ENCODE assay signal across 13 cellular contexts in genomic region chr7:27606270-27607209, GRCh38. TPM values are rescaled to one million over a fixed set of nuclear protein-coding genes. Genes with fewer than 3 reads are reported as not detected.
A peak's percentile ranks its signal among the peaks of the same experiment; 100 is the strongest.
DNase-seq lines count a peak whose midpoint lies in the region; ATAC-seq and TF ChIP-seq lines count a peak whose summit lies in the region.
"Had no signal": no experiment of that assay in that cellular context is flagged by ENCODE, and none has a peak within 500 bp of the region (broad histone marks: within the 10 kb centered on the region; RNA-seq: fewer than 3 reads in every experiment).

No MANE protein-coding gene starts in this region.

- peaks cover 12% of the 10 kb centered on the region in 2 experiments; a peak in 3 of 4 replicates for H3K4me1 ChIP-seq in SK-N-SH (ENCODE audit: control insufficient read depth in 1 of 2, insufficient read depth in 2 of 2, low read depth in 1 of 2, low read length in 1 of 2)
- H3K4me1 ChIP-seq in stomach, result peaks cover 0 to 6% (median 1%) of the 10 kb centered on the region in 4 donors
- H3K4me1 ChIP-seq: BLaER1 had no signal

- H2AFZ ChIP-seq in SK-N-SH (ENCODE audit: low read depth), result no peak overlapping the region

- TF ChIP-seq POLR2A in stomach (IDR thresholded peaks at IDR 0.05), result no peak

- peak overlapping the region; percentile 23; the same call in 1 of the 2 replicates for H3K9ac ChIP-seq in SK-N-SH
- H3K9ac ChIP-seq: BLaER1 had no signal

- no peaks in the 10 kb centered on the region for H4K20me1 ChIP-seq in SK-N-SH (ENCODE audit: insufficient read depth)
- H4K20me1 ChIP-seq: BLaER1 had no signal

- CTCF ChIA-PET in SK-N-SH (lab: Yijun Ruan, JAX), result interaction anchor here (0.6 to 4.2 kb wide), 28 partner anchors 9 to 1733 kb away, joined by 3 to 23 read pairs (median 4); no protein-coding TSS in a partner anchor

- H3K27ac ChIP-seq in SK-N-SH (ENCODE audit: low read depth in 2 of 2, low read length in 1 of 2) (peak overlapping the region; percentile 62 to 84), stomach (no peak overlapping the region)
- H3K27ac ChIP-seq: BLaER1, thyroid gland had no signal

- H3K4me3 ChIP-seq in SK-N-SH (ENCODE audit: low read depth in 2 of 2, low read length in 1 of 2) (peak overlapping the region in 1 of 2 experiments; percentile 1; a peak in 1 of 4 replicates), stomach (no peak overlapping the region)
- H3K4me3 ChIP-seq: BLaER1, thyroid gland had no signal

- H3K36me3 ChIP-seq in SK-N-SH (replicated peaks in 1 of 2; ENCODE audit: control insufficient read depth in 1 of 2, insufficient read depth in 2 of 2, low read length in 1 of 2) (peaks cover 4 to 6% of the 10 kb centered on the region in 2 experiments), stomach (no peaks in the 10 kb centered on the region)
- H3K36me3 ChIP-seq: BLaER1, thyroid gland had no signal

- TF ChIP-seq CTCF in SK-N-SH (IDR thresholded peaks at IDR 0.05) (no peak), stomach (IDR thresholded peaks at IDR 0.05) (no peak)

- TF ChIP-seq RAD21 in SK-N-SH (IDR thresholded peaks at IDR 0.05; ENCODE audit: low read length), result no peak

- 60% methylated on average over 4 of the region's 4 CpGs for WGBS in SK-N-SH (ENCODE audit: low lambda C conversion rate)
- WGBS in stomach, 5 donors, result 73 to 82% (median 79%) methylated on average over 4 of the region's 4 CpGs

- H3K27me3 ChIP-seq in SK-N-SH (ENCODE audit: insufficient read depth) (no peaks in the 10 kb centered on the region), stomach (no peaks in the 10 kb centered on the region)
- H3K27me3 ChIP-seq: BLaER1, thyroid gland had no signal

- ATAC-seq in GM19397 (IDR thresholded peaks at IDR 0.05; ENCODE audit: unreplicated experiment) (no peak), GM21367 (IDR thresholded peaks at IDR 0.05; ENCODE audit: unreplicated experiment) (no peak)
- ATAC-seq: activated T-cell treated with anti-CD3 and anti-CD28 coated beads, Interleukin-2, amount 50 U/mL, for 72 hours had no signal

- in situ Hi-C loops in ACHN (cut with HindIII; ENCODE audit: low pct_ligation_motif_present, low pct_unique_long_range_greater_than_20kb, low sequenced_read_pairs), result no loop called here

- H3K9me3 ChIP-seq in SK-N-SH (no peaks in the 10 kb centered on the region), stomach (no peaks in the 10 kb centered on the region)
- H3K9me3 ChIP-seq: BLaER1, thyroid gland had no signal

- TF ChIP-seq EP300 in SK-N-SH (IDR thresholded peaks at IDR 0.05; ENCODE audit: borderline replicate concordance in 1 of 2, low read depth in 1 of 2, low read length in 1 of 2) (peak in 1 of 2 experiments; percentile 76; a peak in 2 of 4 replicates), stomach (IDR thresholded peaks at IDR 0.05) (no peak)

- POLR2A ChIA-PET in SK-N-SH (lab: Yijun Ruan, JAX), result no interaction called here

- peak; percentile 26 for DNase-seq in ACHN
- DNase-seq in HT1080 (ENCODE audit: low read depth), result peak; percentile 90
- no peak for DNase-seq in SK-N-SH
- DNase-seq in kidney tubule cell (ENCODE audit: low spot score), result peak; percentile 56
- no peak for DNase-seq in T1000 (lab: John Stamatoyannopoulos, UW)
- DNase-seq in stomach, result no peak
- DNase-seq: activated T-cell treated with anti-CD3 and anti-CD28 coated beads, Interleukin-2, amount 50 U/mL, for 72 hours; effector memory CD4-positive, alpha-beta T cell; stimulated activated CD4-positive, alpha-beta T cell treated with anti-CD3 and anti-CD28 coated beads, Interleukin-1b, Interleukin-23, amount 100 ng/mL, for 48 hours had no signal

- peak overlapping the region; percentile 33 for H3K4me2 ChIP-seq in SK-N-SH
- H3K4me2 ChIP-seq: BLaER1 had no signal

- no peaks in the 10 kb centered on the region for H3K79me2 ChIP-seq in SK-N-SH (ENCODE audit: insufficient read depth)

- H3K9me2 ChIP-seq in SK-N-SH, result no peaks in the 10 kb centered on the region

- intact Hi-C loops in stomach (cut with DNase I; ENCODE audit: low total_unique reads), result no loop called here

- peaks cover 20% of the 10 kb centered on the region for H3F3A ChIP-seq in SK-N-SH (replicated peaks; ENCODE audit: insufficient read depth)

TF ChIP-seq in SK-N-SH, 30 proteins besides CTCF, POLR2A, EP300 and RAD21 (continues in another document):
- TF ChIP-seq RCOR1 (IDR thresholded peaks at IDR 0.05; ENCODE audit: low read length) (no peak), YY1 (IDR thresholded peaks at IDR 0.05; ENCODE audit: low read depth) (no peak), TCF12 (IDR thresholded peaks at IDR 0.05) (peak; percentile 71), MAX (IDR thresholded peaks at IDR 0.05; ENCODE audit: low read depth) (no peak), IRF3 (IDR thresholded peaks at IDR 0.05; ENCODE audit: low read depth, low read length) (no peak), SIN3A (IDR thresholded peaks at IDR 0.05; ENCODE audit: borderline replicate concordance, low read depth, low read length) (no peak), GATA2 (CRISPR knock-in tag; IDR thresholded peaks at IDR 0.05) (no peak), TEAD4 (IDR thresholded peaks at IDR 0.05; ENCODE audit: borderline replicate concordance, insufficient read depth) (peak; percentile 60; the same call in 1 of the 2 replicates), FOXJ3 (CRISPR knock-in tag; IDR thresholded peaks at IDR 0.05) (no peak), FOSL2 (IDR thresholded peaks at IDR 0.05; ENCODE audit: borderline replicate concordance, low read depth) (peak; percentile 42; the same call in 1 of the 2 replicates), ELF1 (IDR thresholded peaks at IDR 0.05) (no peak), FOXM1 (IDR thresholded peaks at IDR 0.05; ENCODE audit: low read depth) (0 out of 2 replicates have a peak, but pooled peaks have one; percentile 23), NRF1 (IDR thresholded peaks at IDR 0.05; ENCODE audit: low read depth, low read length) (no peak), MXI1 (IDR thresholded peaks at IDR 0.05; ENCODE audit: low read depth, low read length) (no peak), JUND (IDR thresholded peaks at IDR 0.05) (peak; percentile 52), MEF2A (IDR thresholded peaks at IDR 0.05; ENCODE audit: borderline replicate concordance, low read depth) (no peak), TAF1 (IDR thresholded peaks at IDR 0.05; ENCODE audit: borderline replicate concordance, low read depth, low read length) (no peak), PBX3 (IDR thresholded peaks at IDR 0.05) (peak; percentile 58; the same call in 1 of the 2 replicates), NFIC (IDR thresholded peaks at IDR 0.05; ENCODE audit: borderline replicate concordance) (peak; percentile 61), GABPA (IDR thresholded peaks at IDR 0.05; ENCODE audit: low read depth) (no peak), POLR2AphosphoS5 (IDR thresholded peaks at IDR 0.05; ENCODE audit: low read depth, low read length) (no peak), SMC3 (IDR thresholded peaks at IDR 0.05; ENCODE audit: low read depth, low read length) (no peak)

RNA-seq across cellular contexts. Expression of gene HIBADH, which starts 56.1 kb away (rescaled TPM):
- total RNA-seq in HT1080 (2014; rRNA removed; shearing (Covaris generic)), result 33.4 and 36.8 TPM in 2 replicates
- polyA plus RNA-seq in HT1080 (2015; cell fraction: cytosol; rRNA removed), result 84.0 and 91.1 TPM in 2 replicates
- polyA plus RNA-seq in HT1080 (2015; cell fraction: nucleus; rRNA removed), result 46.9 and 48.2 TPM in 2 replicates
- polyA plus RNA-seq in SK-N-SH (2012; rRNA removed) (71.8 and 84.6 TPM in 2 replicates), stomach (10 to 100 TPM; 19.8 to 45.3 (median 44.8) TPM)
- polyA plus RNA-seq in SK-N-SH (2012; cell fraction: cytosol; rRNA removed), result 101 and 119 TPM in 2 replicates
- polyA plus RNA-seq in SK-N-SH (2012; cell fraction: nucleus; rRNA removed), result 20.9 and 36.2 TPM in 2 replicates
- 10 to 100 TPM; 17.5 to 65.2 (median 48.7) TPM for total RNA-seq in stomach

Comparison
In these comparisons a context has a peak if more than half of its experiments do, and no peak if none do; other contexts are left out.
1. DNase-seq: peak in ACHN (single experiment), HT1080 (single experiment) and kidney tubule cell (single experiment); none in SK-N-SH (single experiment), T1000 (single experiment) and stomach (single experiment).
2. H3K27ac ChIP-seq: peak in SK-N-SH (2 of 2); none in stomach (0 of 5).